19 cellular contexts compared by ENCODE assay signal in genomic region chr7:25963733-25964132, GRCh38.
"Had no signal": no experiment of that assay in that cellular context is flagged by ENCODE, and none has a peak within 500 bp of the region (broad histone marks: within the 10 kb centered on the region; RNA-seq: fewer than 3 reads in every experiment).

No MANE protein-coding gene starts in this region.

- H3K4me2 ChIP-seq: smooth muscle cell had no signal

- H3K27ac ChIP-seq: brain microvascular endothelial cell, colonic mucosa had no signal

- ATAC-seq: activated naive CD8-positive, alpha-beta T cell treated with anti-CD3 and anti-CD28 coated beads, Interleukin-2, amount 50 U/mL, for 24 hours; sciatic nerve; stimulated activated naive CD8-positive, alpha-beta T cell treated with anti-CD3 and anti-CD28 coated beads, Interleukin-15, amount 100 ng/mL, for 72 hours had no signal

- DNase-seq: activated CD4-positive, alpha-beta T cell treated with anti-CD3 and anti-CD28 coated beads, Interleukin-2, amount 50 U/mL, for 1 hour; activated CD4-positive, CD25-positive, alpha-beta regulatory T cell treated with anti-CD3 and anti-CD28 coated beads, Interleukin-2, amount 50 U/mL, for 72 hours; activated CD8-positive, alpha-beta memory T cell treated with anti-CD3 and anti-CD28 coated beads for 24 hours; activated CD8-positive, alpha-beta memory T cell treated with anti-CD3 and anti-CD28 coated beads, Interleukin-2, amount 50 U/mL, for 48 hours; activated effector memory CD4-positive, alpha-beta T cell treated with Interleukin-2 at 50 U/mL for 16 hours; activated naive CD4-positive, alpha-beta T cell treated with anti-CD3 and anti-CD28 coated beads, Interleukin-2, amount 10 ng/mL, durations not matched to agents 7 days and 5 days; activated naive CD8-positive, alpha-beta T cell treated with anti-CD3 and anti-CD28 coated beads, Interleukin-2, amount 50 U/mL, for 24 hours; activated T-cell treated with anti-CD3 and anti-CD28 coated beads, Interleukin-2, amount 50 U/mL, for 48 hours; anterior cingulate cortex; brain microvascular endothelial cell; colonic mucosa; foreskin melanocyte; head of caudate nucleus; occipital lobe; stimulated activated CD4-positive, alpha-beta T cell treated with anti-CD3 and anti-CD28 coated beads, Interleukin-4, amount 100 ng/mL, for 1 hour; stimulated activated naive CD8-positive, alpha-beta T cell treated with anti-CD3 and anti-CD28 coated beads, Interleukin-15, amount 100 ng/mL, for 72 hours; T1000 had no signal

- H3K27me3 ChIP-seq: brain microvascular endothelial cell, colonic mucosa had no signal

- H3K4me3 ChIP-seq: colonic mucosa, smooth muscle cell had no signal

- H3K36me3 ChIP-seq: brain microvascular endothelial cell, colonic mucosa had no signal

- H3K9me3 ChIP-seq: colonic mucosa had no signal
